1 cellular context compared by ENCODE assay signal in the genomic region with DNA sequence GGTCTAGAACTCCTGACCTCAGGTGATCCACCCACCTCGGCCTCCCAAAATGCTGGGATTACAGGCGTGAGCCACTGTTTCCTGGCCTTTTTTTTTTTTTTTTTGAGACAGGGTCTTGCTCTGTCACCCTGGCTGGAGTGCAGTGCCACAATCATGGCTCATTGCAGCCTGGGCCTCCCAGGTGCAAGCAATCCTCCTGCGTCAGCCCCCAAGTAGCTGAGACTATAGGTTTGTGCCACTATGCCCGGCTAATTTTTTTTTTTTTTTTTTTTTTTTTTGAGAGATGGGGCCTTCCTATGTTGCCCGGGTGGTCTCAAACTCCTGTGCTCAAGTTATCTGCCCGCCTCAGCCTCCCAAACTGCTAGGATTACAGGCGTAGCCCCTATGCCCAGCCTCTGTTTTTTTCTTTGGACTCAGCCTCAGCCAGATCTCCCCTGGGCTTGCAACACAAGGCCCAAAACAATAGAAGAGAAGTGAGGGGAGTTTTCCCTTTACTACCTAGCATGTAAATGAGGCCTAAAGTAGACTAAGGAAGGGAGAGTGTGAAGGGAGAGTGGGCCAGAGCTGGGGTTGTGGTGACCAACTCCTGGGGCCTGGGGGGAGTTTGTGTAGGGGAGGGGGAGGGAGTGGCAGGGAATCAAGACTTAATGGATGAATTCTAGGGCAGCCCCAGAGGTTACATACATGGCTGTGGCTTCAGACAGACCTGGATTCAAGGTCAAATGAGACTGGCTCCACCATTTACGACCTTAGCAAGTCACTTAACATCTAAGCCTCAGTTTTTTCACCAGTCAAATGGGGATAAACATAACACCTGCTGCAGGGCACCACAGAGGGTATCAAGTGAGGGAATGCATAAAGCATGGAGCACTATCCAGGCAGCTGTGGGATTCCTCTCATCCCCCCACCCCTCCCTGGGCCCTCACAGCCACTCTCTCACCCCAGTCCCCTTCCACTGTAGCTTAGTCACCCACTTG.
TF ChIP-seq lines count a peak whose summit lies in the region.

No MANE protein-coding gene starts in this region.

TF ChIP-seq in HepG2, 621 proteins besides CTCF, POLR2A, EP300 and RAD21:
- TF ChIP-seq ZNF629 (CRISPR knock-in tag; conservative IDR thresholded peaks at IDR 0.05) = peak; percentile 64
- no peak for TF ChIP-seq TAF1 (CRISPR knock-in tag; IDR thresholded peaks at IDR 0.05)
- TF ChIP-seq, protein P1, sequence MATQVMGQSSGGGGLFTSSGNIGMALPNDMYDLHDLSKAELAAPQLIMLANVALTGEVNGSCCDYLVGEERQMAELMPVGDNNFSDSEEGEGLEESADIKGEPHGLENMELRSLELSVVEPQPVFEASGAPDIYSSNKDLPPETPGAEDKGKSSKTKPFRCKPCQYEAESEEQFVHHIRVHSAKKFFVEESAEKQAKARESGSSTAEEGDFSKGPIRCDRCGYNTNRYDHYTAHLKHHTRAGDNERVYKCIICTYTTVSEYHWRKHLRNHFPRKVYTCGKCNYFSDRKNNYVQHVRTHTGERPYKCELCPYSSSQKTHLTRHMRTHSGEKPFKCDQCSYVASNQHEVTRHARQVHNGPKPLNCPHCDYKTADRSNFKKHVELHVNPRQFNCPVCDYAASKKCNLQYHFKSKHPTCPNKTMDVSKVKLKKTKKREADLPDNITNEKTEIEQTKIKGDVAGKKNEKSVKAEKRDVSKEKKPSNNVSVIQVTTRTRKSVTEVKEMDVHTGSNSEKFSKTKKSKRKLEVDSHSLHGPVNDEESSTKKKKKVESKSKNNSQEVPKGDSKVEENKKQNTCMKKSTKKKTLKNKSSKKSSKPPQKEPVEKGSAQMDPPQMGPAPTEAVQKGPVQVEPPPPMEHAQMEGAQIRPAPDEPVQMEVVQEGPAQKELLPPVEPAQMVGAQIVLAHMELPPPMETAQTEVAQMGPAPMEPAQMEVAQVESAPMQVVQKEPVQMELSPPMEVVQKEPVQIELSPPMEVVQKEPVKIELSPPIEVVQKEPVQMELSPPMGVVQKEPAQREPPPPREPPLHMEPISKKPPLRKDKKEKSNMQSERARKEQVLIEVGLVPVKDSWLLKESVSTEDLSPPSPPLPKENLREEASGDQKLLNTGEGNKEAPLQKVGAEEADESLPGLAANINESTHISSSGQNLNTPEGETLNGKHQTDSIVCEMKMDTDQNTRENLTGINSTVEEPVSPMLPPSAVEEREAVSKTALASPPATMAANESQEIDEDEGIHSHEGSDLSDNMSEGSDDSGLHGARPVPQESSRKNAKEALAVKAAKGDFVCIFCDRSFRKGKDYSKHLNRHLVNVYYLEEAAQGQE (IDR thresholded peaks at IDR 0.05; ENCODE audit: borderline replicate concordance in 1 of 2, low read depth in 1 of 2, low read length in 2 of 2) = no peak
- TF ChIP-seq ZNF75D (CRISPR knock-in tag; IDR thresholded peaks at IDR 0.05; ENCODE audit: borderline replicate concordance) = no peak
- no peak for TF ChIP-seq ZNF724P (CRISPR knock-in tag; IDR thresholded peaks at IDR 0.05; ENCODE audit: borderline replicate concordance)
- TF ChIP-seq ZNF234 (CRISPR knock-in tag; conservative IDR thresholded peaks at IDR 0.05) = no peak
- no peak for TF ChIP-seq ZNF737 (CRISPR knock-in tag; IDR thresholded peaks at IDR 0.05; ENCODE audit: borderline replicate concordance)
